ENCODE assay signal across 7 cellular contexts in genomic region chr11:20337526-20338154, GRCh38. TPM values are rescaled to one million over a fixed set of nuclear protein-coding genes. Genes with fewer than 3 reads are reported as not detected.
DNase-seq lines count a peak whose midpoint lies in the region; ATAC-seq and TF ChIP-seq lines count a peak whose summit lies in the region.

No MANE protein-coding gene starts in this region.

- ATAC-seq in HG02981 (IDR thresholded peaks at IDR 0.05; ENCODE audit: unreplicated experiment) (no peak), omental fat pad (ENCODE audit: low FRiP score) (no peak)

- TF ChIP-seq CTCF in omental fat pad (IDR thresholded peaks at IDR 0.05), result no peak

- in situ Hi-C loops in SK-MEL-5 (cut with HindIII; ENCODE audit: low pct_unique_long_range_greater_than_20kb, low sequenced_read_pairs), result no loop called here

- peak; percentile 48 for DNase-seq in ELF-1 (ENCODE audit: low read depth, low spot score)
- peak; percentile 29 for DNase-seq in Jurkat, Clone E6-1 (ENCODE audit: low read depth, low spot score)
- peak; percentile 71 for DNase-seq in SK-MEL-5 (ENCODE audit: low read depth, low spot score)
- peak; percentile 29 for DNase-seq in iris pigment epithelial cell (ENCODE audit: low read depth)
- DNase-seq in omental fat pad (ENCODE audit: low spot score), result no peak
- no peak for DNase-seq in stimulated activated naive CD4-positive, alpha-beta T cell treated with Interleukin-2 at 50 U/mL for 16 hours (lab: John Stamatoyannopoulos, UW)

- no peak overlapping the region for H3K4me3 ChIP-seq in Jurkat, Clone E6-1 (ENCODE audit: low read length)

RNA-seq across cellular contexts. Expression of gene HTATIP2, which starts 25.9 kb away (rescaled TPM):
- polyA plus RNA-seq in Jurkat, Clone E6-1 (2012; ENCODE audit: insufficient read depth, insufficient read length), result not detected
- 62.5 and 66.4 TPM in 2 replicates for total RNA-seq in SK-MEL-5 (2014; rRNA removed; shearing (Covaris generic))
- polyA plus RNA-seq in SK-MEL-5 (2015; cell fraction: cytosol; rRNA removed), result 71.8 and 72.9 TPM in 2 replicates
- 54.0 and 62.2 TPM in 2 replicates for polyA plus RNA-seq in SK-MEL-5 (2015; cell fraction: nucleus; rRNA removed)
- total RNA-seq in omental fat pad, result 10 to 100 TPM; 21.7 to 69.7 (median 40.1) TPM

RNA-seq across cellular contexts. Expression of gene PRMT3, which starts 49.9 kb away (rescaled TPM):
- polyA plus RNA-seq in Jurkat, Clone E6-1 (2012; ENCODE audit: insufficient read depth, insufficient read length), result 25.4 TPM
- total RNA-seq in SK-MEL-5 (2014; rRNA removed; shearing (Covaris generic)), result 46.4 and 51.6 TPM in 2 replicates
- 39.9 and 47.1 TPM in 2 replicates for polyA plus RNA-seq in SK-MEL-5 (2015; cell fraction: cytosol; rRNA removed)
- 52.1 and 56.8 TPM in 2 replicates for polyA plus RNA-seq in SK-MEL-5 (2015; cell fraction: nucleus; rRNA removed)
- total RNA-seq in omental fat pad, result 10 to 100 TPM; 13.8 to 21.0 (median 16.0) TPM

Comparison
In these comparisons a context has a peak if more than half of its experiments do, and no peak if none do; other contexts are left out.
1. DNase-seq: peak in ELF-1 (single experiment), Jurkat, Clone E6-1 (single experiment), SK-MEL-5 (single experiment) and iris pigment epithelial cell (single experiment); none in omental fat pad (single experiment) and stimulated activated naive CD4-positive, alpha-beta T cell treated with Interleukin-2 at 50 U/mL for 16 hours (single experiment).